9 cellular contexts compared by ENCODE assay signal in the genomic region with DNA sequence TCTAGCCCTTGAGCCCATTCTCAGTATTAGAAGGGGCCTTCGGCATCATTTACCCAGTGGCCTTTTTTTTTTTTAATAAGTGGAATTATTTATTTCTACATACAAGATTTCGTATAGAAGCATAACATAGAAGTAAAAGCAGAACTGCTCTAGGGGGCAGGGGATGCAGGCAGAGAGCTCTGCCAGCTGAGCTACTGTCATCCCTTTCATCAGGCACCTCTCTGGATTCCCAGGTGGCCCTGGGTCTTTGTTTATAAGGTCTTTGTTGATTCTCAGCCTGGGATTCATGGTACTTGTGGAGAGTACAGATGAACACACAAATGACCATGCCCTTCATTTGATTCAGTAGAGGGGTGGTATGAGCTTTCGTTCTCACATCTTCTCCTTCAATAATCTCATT.
DNase-seq lines count a peak whose midpoint lies in the region; ATAC-seq and TF ChIP-seq lines count a peak whose summit lies in the region.
"Had no signal": no experiment of that assay in that cellular context is flagged by ENCODE, and none has a peak within 500 bp of the region (broad histone marks: within the 10 kb centered on the region; RNA-seq: fewer than 3 reads in every experiment).

No MANE protein-coding gene starts in this region.

- WGBS in ectodermal cell, 2 experiments: 81 to 88% methylated on average over 1 to 3 of the region's 3 CpGs

- no peaks in the 10 kb centered on the region for H3K36me3 ChIP-seq in ectodermal cell (ENCODE audit: control insufficient read depth, insufficient read depth, low read length)
- no peaks in the 10 kb centered on the region for H3K36me3 ChIP-seq in parathyroid adenoma (ENCODE audit: control insufficient read depth, insufficient read depth, low read length)

- peaks cover 2% of the 10 kb centered on the region for H3K79me2 ChIP-seq in parathyroid adenoma

- DNase-seq in COR-L47 (lab: John Stamatoyannopoulos, UW): peak; percentile 20
- peak; percentile 69 for DNase-seq in NCI-H187 treated with DMSO at 0.1 percent for 48 hours (lab: John Stamatoyannopoulos, UW)
- no peak for DNase-seq in GM20000 (ENCODE audit: low spot score)
- DNase-seq in DMS114 treated with DMSO at 0.1 percent for 48 hours (lab: John Stamatoyannopoulos, UW; ENCODE audit: unreplicated experiment): no peak
- DNase-seq: activated T-cell treated with anti-CD3 and anti-CD28 coated beads for 4 hours had no signal

- H3K4me1 ChIP-seq in ectodermal cell (ENCODE audit: control insufficient read depth, insufficient read depth, low read length): peaks cover 38% of the 10 kb centered on the region
- no peaks in the 10 kb centered on the region for H3K4me1 ChIP-seq in parathyroid adenoma

- no peaks in the 10 kb centered on the region for H3K9me3 ChIP-seq in ectodermal cell (ENCODE audit: control insufficient read depth, low read length)
- H3K9me3 ChIP-seq in parathyroid adenoma (ENCODE audit: control insufficient read depth, low read length): no peaks in the 10 kb centered on the region

- no peak overlapping the region for H3K4me2 ChIP-seq in parathyroid adenoma (ENCODE audit: low read length)

- peak overlapping the region; percentile 28 for H2AFZ ChIP-seq in parathyroid adenoma

- ATAC-seq in GM19035 (IDR thresholded peaks at IDR 0.05; ENCODE audit: unreplicated experiment) (no peak), GM18511 (IDR thresholded peaks at IDR 0.05; ENCODE audit: unreplicated experiment) (no peak)

- no peak overlapping the region for H3K4me3 ChIP-seq in ectodermal cell (ENCODE audit: insufficient read depth, low read depth, low read length)
- no peak overlapping the region for H3K4me3 ChIP-seq in parathyroid adenoma (ENCODE audit: low read depth, low read length)

- no peaks in the 10 kb centered on the region for H3K27me3 ChIP-seq in ectodermal cell (ENCODE audit: control insufficient read depth, insufficient read depth, low read length, poor library complexity, severe bottlenecking)
- H3K27me3 ChIP-seq in parathyroid adenoma (ENCODE audit: control insufficient read depth, insufficient read depth, low read length): no peaks in the 10 kb centered on the region

- H3K9ac ChIP-seq in parathyroid adenoma: no peak overlapping the region

- peak overlapping the region; percentile 18 for H3K27ac ChIP-seq in ectodermal cell (ENCODE audit: insufficient read depth, low read depth, low read length, poor library complexity, severe bottlenecking)
- peak overlapping the region; percentile 29 for H3K27ac ChIP-seq in parathyroid adenoma

- TF ChIP-seq CTCF in parathyroid adenoma (IDR thresholded peaks at IDR 0.05): no peak
- no peak for TF ChIP-seq CTCF in GM20000 (IDR thresholded peaks at IDR 0.05; ENCODE audit: extremely low read depth, missing control alignments)

Comparison
In these comparisons a context has a peak if more than half of its experiments do, and no peak if none do; other contexts are left out.
1. DNase-seq: peak in COR-L47 (single experiment) and NCI-H187 treated with DMSO at 0.1 percent for 48 hours (single experiment); none in GM20000 (single experiment) and DMS114 treated with DMSO at 0.1 percent for 48 hours (single experiment).